9 cellular contexts compared by ENCODE assay signal in genomic region chr7:130893441-130893894, GRCh38.
DNase-seq lines count a peak whose midpoint lies in the region; ATAC-seq and TF ChIP-seq lines count a peak whose summit lies in the region.
"Had no signal": no experiment of that assay in that cellular context is flagged by ENCODE, and none has a peak within 500 bp of the region (broad histone marks: within the 10 kb centered on the region; RNA-seq: fewer than 3 reads in every experiment).

No MANE protein-coding gene starts in this region.

- H3K9me2 ChIP-seq in PC-9 (ENCODE audit: insufficient read depth) = no peaks in the 10 kb centered on the region

- peaks cover 80% of the 10 kb centered on the region for H4K20me1 ChIP-seq in PC-9 (ENCODE audit: insufficient read depth)

- TF ChIP-seq CTCF in PC-9 (conservative IDR thresholded peaks at IDR 0.05) = no peak
- no peak for TF ChIP-seq CTCF in coronary artery (IDR thresholded peaks at IDR 0.05)

- H3K4me2 ChIP-seq in PC-9 = peak overlapping the region; percentile 67

- ATAC-seq in HG02970 (IDR thresholded peaks at IDR 0.05; ENCODE audit: low FRiP score, unreplicated experiment) (no peak), HG03565 (IDR thresholded peaks at IDR 0.05; ENCODE audit: unreplicated experiment) (no peak)

- BruUV-seq in PC-9 (replicated peaks; lab: Mats Ljungman, UMichigan) = TSS peak; percentile 6

- H3K79me2 ChIP-seq in PC-9 (ENCODE audit: low read depth) = peaks cover 96% of the 10 kb centered on the region

- in situ Hi-C loops in ACHN (cut with HindIII; ENCODE audit: low pct_ligation_motif_present, low pct_unique_long_range_greater_than_20kb, low sequenced_read_pairs) = no loop called here

- DNase-seq in ACHN (peak; percentile 79), PC-9 (no peak), coronary artery (ENCODE audit: low spot score) (no peak), NCI-H2081 treated with DMSO at 0.1 percent for 48 hours (lab: John Stamatoyannopoulos, UW) (no peak), NCI-H1417 treated with DMSO at 0.1 percent for 48 hours (lab: John Stamatoyannopoulos, UW) (no peak)
- DNase-seq: activated naive CD8-positive, alpha-beta T cell treated with anti-CD3 and anti-CD28 coated beads, Interleukin-2, amount 10 ng/mL, durations not matched to agents 7 days and 5 days had no signal

- H3K27ac ChIP-seq in PC-9 (peak overlapping the region; percentile 99), coronary artery (peak overlapping the region; percentile 83 to 87), muscle layer of duodenum (ENCODE audit: low read length) (peak overlapping the region; percentile 40)

- no peak overlapping the region for H2AFZ ChIP-seq in PC-9

- peaks cover 96% of the 10 kb centered on the region for H3F3A ChIP-seq in PC-9 (ENCODE audit: insufficient read depth, low read depth)

- intact Hi-C loops in PC-9 (cut with micrococcal nuclease; ENCODE audit: unreplicated experiment) = loop anchor here (10.0 kb wide), 3 partner anchors 531 to 761 kb away; no protein-coding TSS in a partner anchor

- POLR2A ChIA-PET in PC-9 (lab: Charles Lee; ENCODE audit: unreplicated experiment) = interaction anchor here (0.6 to 1.3 kb wide), 4 partner anchors 10 to 19 kb away, joined by 3 to 15 read pairs (median 4); no protein-coding TSS in a partner anchor

- no peaks in the 10 kb centered on the region for H3K27me3 ChIP-seq in PC-9 (ENCODE audit: insufficient read depth, low read depth)
- H3K27me3 ChIP-seq in muscle layer of duodenum (ENCODE audit: low read depth, low read length) = no peaks in the 10 kb centered on the region

- peaks cover 95% of the 10 kb centered on the region for H3K4me1 ChIP-seq in PC-9 (replicated peaks; ENCODE audit: insufficient read depth)
- peaks cover 5 to 16% of the 10 kb centered on the region in 2 donors for H3K4me1 ChIP-seq in muscle layer of duodenum (ENCODE audit: control insufficient read depth in 1 of 2, insufficient read depth in 2 of 2, low read length in 2 of 2)

- H3K4me3 ChIP-seq in PC-9 (no peak overlapping the region), coronary artery (no peak overlapping the region), muscle layer of duodenum (ENCODE audit: low read depth in 1 of 2, low read length in 2 of 2) (no peak overlapping the region)

- CTCF ChIA-PET in PC-9 (lab: Charles Lee) = interaction anchor here (0.7 to 0.9 kb wide), 3 partner anchors 10 to 1527 kb away, joined by 3 to 5 read pairs (median 4); no protein-coding TSS in a partner anchor

- H3K36me3 ChIP-seq in PC-9 (ENCODE audit: low read depth) (peaks cover 71% of the 10 kb centered on the region), muscle layer of duodenum (ENCODE audit: control insufficient read depth in 1 of 2, insufficient read depth in 2 of 2, low read length in 2 of 2) (peaks cover 14 to 44% of the 10 kb centered on the region in 2 donors)

- H3K9me3 ChIP-seq in PC-9 (ENCODE audit: insufficient read depth, low read depth) = no peaks in the 10 kb centered on the region
- no peaks in the 10 kb centered on the region for H3K9me3 ChIP-seq in muscle layer of duodenum (ENCODE audit: control insufficient read depth in 1 of 2, low read length in 2 of 2)

Comparison
In these comparisons a context has a peak if more than half of its experiments do, and no peak if none do; other contexts are left out.
1. H3K27ac ChIP-seq: peak in every context shown above with its lines; median percentile 99 in PC-9; 85 in coronary artery; 40 in muscle layer of duodenum.